In genomic region chr1:158286487-158286886, GRCh38 we compare ENCODE assay signal across 19 cellular contexts. TPM values are rescaled to one million over a fixed set of nuclear protein-coding genes. Genes with fewer than 3 reads are reported as not detected.
DNase-seq lines count a peak whose midpoint lies in the region; ATAC-seq and TF ChIP-seq lines count a peak whose summit lies in the region.
"Had no signal": no experiment of that assay in that cellular context is flagged by ENCODE, and none has a peak within 500 bp of the region (broad histone marks: within the 10 kb centered on the region; RNA-seq: fewer than 3 reads in every experiment).

No MANE protein-coding gene starts in this region.

- H3K4me2 ChIP-seq in BLaER1 treated with 17β-estradiol and CSF1 and Interleukin-3, amounts not matched to agents 10 nM and 100 nM = peak overlapping the region; percentile 86 to 97 (median 94)
- H3K4me2 ChIP-seq: PC-9 had no signal

- no peak for TF ChIP-seq CTCF in HFFc6 (IDR thresholded peaks at IDR 0.05)

- peaks cover 4 to 17% (median 13%) of the 10 kb centered on the region in 11 experiments; a peak in 20 of 22 replicates for H3K9me3 ChIP-seq in BLaER1 treated with 17β-estradiol and CSF1 and Interleukin-3, amounts not matched to agents 10 nM and 100 nM (replicated peaks in 1 of 11)
- peaks cover under 1% of the 10 kb centered on the region for H3K9me3 ChIP-seq in KOPT-K1 (ENCODE audit: insufficient read depth, low read length, poor library complexity, severe bottlenecking)
- H3K9me3 ChIP-seq: right atrium auricular region, thoracic aorta had no signal

- H3K4me3 Mint-ChIP-seq in dendritic cell treated with granulocyte-macrophage colony-stimulating factor and Interleukin-4, amounts not matched to agents 40 ng/mL and 50 ng/mL, for 4 days = peak overlapping the region; percentile 44
- H3K4me3 Mint-ChIP-seq in HFFc6 = no peak overlapping the region

- H3K36me3 Mint-ChIP-seq in dendritic cell treated with granulocyte-macrophage colony-stimulating factor and Interleukin-4, amounts not matched to agents 40 ng/mL and 50 ng/mL, for 4 days (ENCODE audit: low read depth) = peaks cover 9% of the 10 kb centered on the region
- H3K36me3 Mint-ChIP-seq in HFFc6 (ENCODE audit: low read depth) = no peaks in the 10 kb centered on the region

- peak overlapping the region; percentile 12 to 54 (median 42); a peak in 19 of 20 replicates for H3K4me3 ChIP-seq in BLaER1 treated with 17β-estradiol and CSF1 and Interleukin-3, amounts not matched to agents 10 nM and 100 nM
- H3K4me3 ChIP-seq: PC-9, right atrium auricular region, SK-N-MC, thoracic aorta had no signal

- H3K4me1 Mint-ChIP-seq in dendritic cell treated with granulocyte-macrophage colony-stimulating factor and Interleukin-4, amounts not matched to agents 40 ng/mL and 50 ng/mL, for 4 days (ENCODE audit: low read depth) = peaks cover 52% of the 10 kb centered on the region
- no peaks in the 10 kb centered on the region for H3K4me1 Mint-ChIP-seq in HFFc6 (ENCODE audit: low read depth)

- peak overlapping the region; percentile 93 for H3K27ac Mint-ChIP-seq in dendritic cell treated with granulocyte-macrophage colony-stimulating factor and Interleukin-4, amounts not matched to agents 40 ng/mL and 50 ng/mL, for 4 days
- no peak overlapping the region for H3K27ac Mint-ChIP-seq in HFFc6

- intact Hi-C loops in dendritic cell treated with granulocyte-macrophage colony-stimulating factor and Interleukin-4, amounts not matched to agents 40 ng/mL and 50 ng/mL, for 4 days (cut with micrococcal nuclease) = loop anchor here (5.0 to 10.0 kb wide), 2 partner anchors 82 to 791 kb away; partner anchors contain the start of gene AIM2

- H4K20me1 ChIP-seq in BLaER1 treated with 17β-estradiol and CSF1 and Interleukin-3, amounts not matched to agents 10 nM and 100 nM = no peaks in the 10 kb centered on the region; a peak in 1 of 22 replicates

- no peak for DNase-seq in HFFc6
- no peak for DNase-seq in NAMALWA (ENCODE audit: low spot score)
- DNase-seq: activated gamma-delta T cell; cerebellar nuclear complex; NCI-H2081; NCI-H524; PC-9; stimulated activated CD4-positive, alpha-beta T cell treated with anti-CD3 and anti-CD28 coated beads, Interleukin-1b, Interleukin-23, amount 100 ng/mL, for 48 hours had no signal

- H3K4me1 ChIP-seq in BLaER1 treated with 17β-estradiol and CSF1 and Interleukin-3, amounts not matched to agents 10 nM and 100 nM = peaks cover 88 to 96% (median 94%) of the 10 kb centered on the region in 10 experiments
- H3K4me1 ChIP-seq: right atrium auricular region had no signal

- H3K36me3 ChIP-seq in BLaER1 treated with 17β-estradiol and CSF1 and Interleukin-3, amounts not matched to agents 10 nM and 100 nM = peaks cover 0 to 4% (median 0%) of the 10 kb centered on the region in 11 experiments; a peak in 1 of 22 replicates
- H3K36me3 ChIP-seq in KOPT-K1 (ENCODE audit: insufficient read depth, low read length) = no peaks in the 10 kb centered on the region
- H3K36me3 ChIP-seq: right atrium auricular region, thoracic aorta had no signal

- H3K27me3 ChIP-seq in BLaER1 treated with 17β-estradiol and CSF1 and Interleukin-3, amounts not matched to agents 10 nM and 100 nM = no peaks in the 10 kb centered on the region; a peak in 1 of 22 replicates
- H3K27me3 ChIP-seq: right atrium auricular region had no signal

- peak overlapping the region; percentile 48 to 98 (median 91); a peak in 21 of 22 replicates for H3K27ac ChIP-seq in BLaER1 treated with 17β-estradiol and CSF1 and Interleukin-3, amounts not matched to agents 10 nM and 100 nM
- peak overlapping the region; percentile 89 for H3K27ac ChIP-seq in KOPT-K1 (ENCODE audit: low read depth, low read length, poor library complexity, severe bottlenecking)
- H3K27ac ChIP-seq: PC-9, right atrium auricular region, SK-N-MC, thoracic aorta had no signal

- peaks cover 11% of the 10 kb centered on the region for H3K9me3 Mint-ChIP-seq in dendritic cell treated with granulocyte-macrophage colony-stimulating factor and Interleukin-4, amounts not matched to agents 40 ng/mL and 50 ng/mL, for 4 days
- peaks cover 22% of the 10 kb centered on the region for H3K9me3 Mint-ChIP-seq in HFFc6

- ATAC-seq in GM18907 (IDR thresholded peaks at IDR 0.05; ENCODE audit: unreplicated experiment) (peak; percentile 29), GM21360 (IDR thresholded peaks at IDR 0.05; ENCODE audit: unreplicated experiment) (no peak), HG03342 (IDR thresholded peaks at IDR 0.05; ENCODE audit: unreplicated experiment) (no peak)

- peak overlapping the region; percentile 54 to 86 (median 78); a peak in 21 of 22 replicates for H3K9ac ChIP-seq in BLaER1 treated with 17β-estradiol and CSF1 and Interleukin-3, amounts not matched to agents 10 nM and 100 nM

- H3K27me3 Mint-ChIP-seq in dendritic cell treated with granulocyte-macrophage colony-stimulating factor and Interleukin-4, amounts not matched to agents 40 ng/mL and 50 ng/mL, for 4 days = no peaks in the 10 kb centered on the region
- H3K27me3 Mint-ChIP-seq in HFFc6 (ENCODE audit: insufficient read depth) = no peaks in the 10 kb centered on the region; the same call in 1 of the 2 replicates

RNA-seq across cellular contexts. Expression of gene CD1C, which starts 3.2 kb away (rescaled TPM):
- not detected for total RNA-seq in HFFc6 (2021; fragmentation: NEBNext Ultra II Directional; extraction: Animal tissue kit (Norgen Biotek cat#: 25700))
- total RNA-seq: kidney epithelial cell, PC-9, thoracic aorta had no signal

RNA-seq across cellular contexts. Expression of gene CD1A, which starts 32.3 kb away (rescaled TPM):
- total RNA-seq in HFFc6 (2021; fragmentation: NEBNext Ultra II Directional; extraction: Animal tissue kit (Norgen Biotek cat#: 25700)) = not detected
- total RNA-seq: aorta, kidney epithelial cell, PC-9, right atrium auricular region, thoracic aorta had no signal

RNA-seq across cellular contexts. Expression of gene CD1B, which starts 44.8 kb away (rescaled TPM):
- not detected for total RNA-seq in HFFc6 (2021; fragmentation: NEBNext Ultra II Directional; extraction: Animal tissue kit (Norgen Biotek cat#: 25700))
- total RNA-seq: aorta, kidney epithelial cell, PC-9, right atrium auricular region, thoracic aorta had no signal
